22 cellular contexts compared by ENCODE assay signal in the genomic region with DNA sequence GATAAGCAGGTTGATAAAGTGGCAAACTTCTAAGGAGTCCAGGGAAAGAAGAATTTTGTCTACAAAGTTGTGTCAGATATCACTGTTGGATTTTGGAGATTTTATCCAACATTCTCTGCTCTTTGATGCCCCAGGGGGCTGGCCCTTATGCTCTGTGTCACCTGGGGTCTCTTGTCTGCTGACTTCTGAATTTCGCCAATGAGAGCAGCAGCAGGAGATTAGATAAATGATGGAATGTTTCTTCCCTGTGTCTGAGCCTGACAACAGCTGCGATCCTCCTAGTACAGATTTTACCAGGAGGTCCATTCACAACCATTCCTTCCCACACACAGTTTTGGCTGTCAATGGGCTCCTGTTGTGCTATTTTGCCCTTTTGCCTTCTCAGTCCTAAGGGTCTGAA. TPM values are rescaled to one million over a fixed set of nuclear protein-coding genes. Genes with fewer than 3 reads are reported as not detected.
"Had no signal": no experiment of that assay in that cellular context is flagged by ENCODE, and none has a peak within 500 bp of the region (broad histone marks: within the 10 kb centered on the region; RNA-seq: fewer than 3 reads in every experiment).

No MANE protein-coding gene starts in this region.

- H3K27me3 Mint-ChIP-seq: activated naive CD8-positive, alpha-beta T cell had no signal

- H3K36me3 Mint-ChIP-seq: activated naive CD8-positive, alpha-beta T cell; brain; T-cell had no signal

- H3K27me3 ChIP-seq: dorsolateral prefrontal cortex, thyroid gland had no signal

- H3K9me3 Mint-ChIP-seq: activated CD4-positive, alpha-beta T cell treated with anti-CD3 and anti-CD28 coated beads, Interleukin-2, amount 10 ng/mL, durations not matched to agents 7 days and 5 days; T-cell had no signal

- H3K27ac Mint-ChIP-seq: T-cell had no signal

- H3K4me3 ChIP-seq: dorsolateral prefrontal cortex, thyroid gland had no signal

- H3K9me3 ChIP-seq: thyroid gland had no signal

- H3K36me3 ChIP-seq: thyroid gland had no signal

- H3K27ac ChIP-seq: dorsolateral prefrontal cortex, foreskin keratinocyte, thyroid gland had no signal

- H3K4me1 ChIP-seq: foreskin keratinocyte had no signal

- H3K4me3 Mint-ChIP-seq: activated CD4-positive, alpha-beta T cell treated with anti-CD3 and anti-CD28 coated beads, Interleukin-2, amount 10 ng/mL, durations not matched to agents 7 days and 5 days; activated naive CD8-positive, alpha-beta T cell; brain; T-cell had no signal

- ATAC-seq: foreskin keratinocyte, SK-N-SH treated with all-trans-retinoic acid at 6 μM for 48 hours had no signal

- DNase-seq: activated gamma-delta T cell treated with Interleukin-2 at 50 U/mL for 16 hours; central memory CD4-positive, alpha-beta T cell; dorsolateral prefrontal cortex; glutamatergic neuron; kidney; midbrain; stimulated activated CD4-positive, alpha-beta T cell treated with anti-CD3 and anti-CD28 coated beads, Interleukin-12 subunit alpha, Interleukin-12 subunit beta, amount 100 ng/mL, for 4 hours; stimulated activated naive CD4-positive, alpha-beta T cell treated with Interleukin-2 at 50 U/mL for 16 hours; T1000 had no signal

RNA-seq across cellular contexts. Expression of a gene that starts 3.2 kb away (rescaled TPM):
- total RNA-seq: activated CD4-positive, alpha-beta T cell treated with anti-CD3 and anti-CD28 coated beads, Interleukin-2, amount 10 ng/mL, durations not matched to agents 7 days and 5 days; dorsolateral prefrontal cortex; epithelial cell of proximal tubule; fibroblast of lung; foreskin keratinocyte; kidney; left lobe of liver; lung microvascular endothelial cell; subcutaneous adipose tissue; T-cell; ureter had no signal
- polyA plus RNA-seq: fibroblast of lung, foreskin keratinocyte had no signal
